Comparison of ENCODE assay signal across 7 cellular contexts in the genomic region with DNA sequence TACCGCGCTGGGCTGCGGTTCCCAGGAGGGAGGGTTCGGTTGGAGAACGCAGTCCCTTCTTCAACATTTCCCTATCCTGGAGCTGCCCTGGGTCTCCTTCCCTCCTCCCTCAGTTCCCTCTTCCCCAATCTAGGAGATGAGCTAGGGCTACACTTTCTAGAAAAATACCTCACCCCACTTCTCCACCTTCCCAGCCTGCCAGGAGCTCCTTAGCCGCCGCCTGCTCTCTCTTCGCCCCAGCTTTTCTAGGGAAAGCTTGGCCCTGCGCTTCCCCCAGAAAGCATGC.
DNase-seq lines count a peak whose midpoint lies in the region; ATAC-seq lines count a peak whose summit lies in the region.

No MANE protein-coding gene starts in this region.

- peaks cover 80% of the 10 kb centered on the region for H3K27me3 Mint-ChIP-seq in stimulated activated naive CD8-positive, alpha-beta T cell treated with anti-CD3 and anti-CD28 coated beads, Interleukin-15, amount 100 ng/mL, for 72 hours

- H3K36me3 ChIP-seq in HUES48 (ENCODE audit: control insufficient read depth, insufficient read depth, low read length): peaks cover 17% of the 10 kb centered on the region

- H3K9me3 ChIP-seq in HUES48 (ENCODE audit: control insufficient read depth, insufficient read depth, low read length): no peaks in the 10 kb centered on the region

- no peak overlapping the region for H3K27ac Mint-ChIP-seq in stimulated activated naive CD8-positive, alpha-beta T cell treated with anti-CD3 and anti-CD28 coated beads, Interleukin-15, amount 100 ng/mL, for 72 hours

- peak overlapping the region; percentile 58 for H3K27ac ChIP-seq in HUES48 (ENCODE audit: low read depth, low read length)

- H3K4me1 Mint-ChIP-seq in stimulated activated naive CD8-positive, alpha-beta T cell treated with anti-CD3 and anti-CD28 coated beads, Interleukin-15, amount 100 ng/mL, for 72 hours: peaks cover 46% of the 10 kb centered on the region

- peaks cover 37% of the 10 kb centered on the region for H3K27me3 ChIP-seq in HUES48 (ENCODE audit: control insufficient read depth, insufficient read depth, low read length)

- peak; percentile 30 for DNase-seq in amniotic epithelial cell (ENCODE audit: low read depth)
- DNase-seq in iPS-NIHi7 (ENCODE audit: extremely low spot score): peak; percentile 15
- no peak for DNase-seq in stimulated activated naive CD8-positive, alpha-beta T cell treated with anti-CD3 and anti-CD28 coated beads, Interleukin-15, amount 100 ng/mL, for 72 hours
- no peak for DNase-seq in DMS 273 (lab: John Stamatoyannopoulos, UW; ENCODE audit: unreplicated experiment)
- DNase-seq in medulla oblongata (ENCODE audit: extremely low spot score): no peak

- peak overlapping the region; percentile 62 to 78 for H3K4me3 Mint-ChIP-seq in stimulated activated naive CD8-positive, alpha-beta T cell treated with anti-CD3 and anti-CD28 coated beads, Interleukin-15, amount 100 ng/mL, for 72 hours

- no peak for ATAC-seq in stimulated activated naive CD8-positive, alpha-beta T cell treated with anti-CD3 and anti-CD28 coated beads, Interleukin-15, amount 100 ng/mL, for 72 hours
- ATAC-seq in HG02642 (IDR thresholded peaks at IDR 0.05; ENCODE audit: poor library complexity, unreplicated experiment): no peak

- H3K4me1 ChIP-seq in HUES48 (ENCODE audit: control insufficient read depth, insufficient read depth, low read length): peaks cover 30% of the 10 kb centered on the region

- peak overlapping the region; percentile 74 for H3K4me3 ChIP-seq in HUES48 (ENCODE audit: low read depth, low read length)

- peak overlapping the region; percentile 67 for H3K9ac ChIP-seq in HUES48 (ENCODE audit: low read depth, low read length)

- H3K9me3 Mint-ChIP-seq in stimulated activated naive CD8-positive, alpha-beta T cell treated with anti-CD3 and anti-CD28 coated beads, Interleukin-15, amount 100 ng/mL, for 72 hours: no peaks in the 10 kb centered on the region

Comparison
In these comparisons a context has a peak if more than half of its experiments do, and no peak if none do; other contexts are left out.
1. DNase-seq: peak in amniotic epithelial cell (single experiment) and iPS-NIHi7 (single experiment); none in stimulated activated naive CD8-positive, alpha-beta T cell treated with anti-CD3 and anti-CD28 coated beads, Interleukin-15, amount 100 ng/mL, for 72 hours (0 of 2), DMS 273 (single experiment) and medulla oblongata (single experiment).